In genomic region chr12:104023710-104024109, GRCh38 we compare ENCODE assay signal across 26 cellular contexts.
"Had no signal": no experiment of that assay in that cellular context is flagged by ENCODE, and none has a peak within 500 bp of the region (broad histone marks: within the 10 kb centered on the region; RNA-seq: fewer than 3 reads in every experiment).

No MANE protein-coding gene starts in this region.

- H3K9me3 ChIP-seq: suprapubic skin, testis, thoracic aorta, thyroid gland, transverse colon, upper lobe of left lung, upper lobe of right lung, uterus had no signal

- H3K27me3 ChIP-seq: stomach, suprapubic skin, testis, thyroid gland, tibial nerve, transverse colon, upper lobe of left lung, upper lobe of right lung, uterus, vagina had no signal

- FAIRE-seq: urothelium cell line had no signal

- H3K27ac ChIP-seq: stomach, suprapubic skin, testis, thoracic aorta, thyroid gland, tibial nerve, transverse colon, upper lobe of left lung, upper lobe of right lung, uterus, vagina had no signal

- DNase-seq: stimulated activated CD4-positive, alpha-beta T cell treated with anti-CD3 and anti-CD28 coated beads, Interleukin-2, amount 100 ng/mL, for 48 hours; stimulated activated CD4-positive, alpha-beta T cell treated with anti-CD3 and anti-CD28 coated beads, Interleukin-4, amount 100 ng/mL, for 1 hour; stimulated activated CD4-positive, alpha-beta T cell treated with anti-CD3 and anti-CD28 coated beads, Interleukin-4, amount 100 ng/mL, for 24 hours; stimulated activated CD4-positive, alpha-beta T cell treated with anti-CD3 and anti-CD28 coated beads, Interleukin-4, amount 100 ng/mL, for 4 hours; stimulated activated CD8-positive, alpha-beta memory T cell treated with anti-CD3 and anti-CD28 coated beads, Interleukin-4, amount 100 ng/mL, for 48 hours; stimulated activated naive B cell treated with anti-CD40 and anti-IgM and Interleukin-4, amounts not matched to agents 10 μg/mL and 1 μg/mL and 100 μg/mL, for 72 hours; stimulated activated naive CD4-positive, alpha-beta T cell; stimulated activated naive CD4-positive, alpha-beta T cell treated with Interleukin-2 at 50 U/mL for 16 hours; stimulated activated naive CD8-positive, alpha-beta T cell treated with anti-CD3 and anti-CD28 coated beads, Interleukin-15, amount 100 ng/mL, for 72 hours; stimulated activated naive CD8-positive, alpha-beta T cell treated with anti-CD3 and anti-CD28 coated beads, Interleukin-15, Interleukin-2, amounts not matched to agents 100 U/mL and 50 U/mL, for 24 hours; stomach; substantia nigra; testis; thyroid gland; transverse colon; trophoblast cell; upper lobe of left lung; upper lobe of right lung; uterus had no signal

- H3K36me3 ChIP-seq: suprapubic skin, thoracic aorta, thyroid gland, transverse colon, upper lobe of left lung, upper lobe of right lung, uterus, vagina had no signal

- H3K4me1 ChIP-seq: stomach, suprapubic skin, testis, thyroid gland, tibial nerve, transverse colon, upper lobe of left lung, upper lobe of right lung, uterus, vagina had no signal

- H3K4me3 ChIP-seq: stomach, suprapubic skin, testis, thoracic aorta, thyroid gland, tibial nerve, transverse colon, upper lobe of left lung, upper lobe of right lung, uterus, vagina had no signal

- ATAC-seq: stimulated activated effector memory CD8-positive, alpha-beta T cell treated with anti-CD3 and anti-CD28 coated beads, Interleukin-12 subunit alpha, Interleukin-12 subunit beta, amount 100 ng/mL, for 72 hours; stimulated activated memory B cell treated with anti-CD40 and anti-IgM and Interleukin-4, amounts not matched to agents 10 μg/mL and 1 μg/mL and 100 μg/mL, for 72 hours; stimulated activated naive B cell treated with anti-CD40 and anti-IgM and Interleukin-4, amounts not matched to agents 10 μg/mL and 1 μg/mL and 100 μg/mL, for 72 hours; stimulated activated naive CD8-positive, alpha-beta T cell treated with anti-CD3 and anti-CD28 coated beads, Interleukin-15, amount 100 ng/mL, for 72 hours; stimulated activated naive CD8-positive, alpha-beta T cell treated with anti-CD3 and anti-CD28 coated beads, Interleukin-15, Interleukin-2, amounts not matched to agents 100 U/mL and 50 U/mL, for 24 hours; upper lobe of right lung had no signal
